1 cellular context compared by ENCODE assay signal in genomic region chrX:54439967-54440871, GRCh38.
TF ChIP-seq lines count a peak whose summit lies in the region.

Gene TSR2 (plus strand): TSS chrX:54440404. CDS start chrX:54440422, 18 bp downstream.

TF ChIP-seq in GM12878, 131 proteins besides CTCF, POLR2A, EP300 and RAD21 (continued from another document and continues in another):
- TF ChIP-seq MXI1 (IDR thresholded peaks at IDR 0.05; ENCODE audit: low read depth, low read length), result peak; percentile 59; the same call in 1 of the 2 replicates
- no peak for TF ChIP-seq SMAD1 (IDR thresholded peaks at IDR 0.05; ENCODE audit: low read depth, partially characterized antibody)
- TF ChIP-seq RAD51 (IDR thresholded peaks at IDR 0.05), result peak; percentile 89
- no peak; the same call in 1 of the 2 replicates for TF ChIP-seq SIN3A (IDR thresholded peaks at IDR 0.05; ENCODE audit: low read depth, low read length)
- peak; percentile 54 for TF ChIP-seq KLF5 (IDR thresholded peaks at IDR 0.05; ENCODE audit: partially characterized antibody)
- TF ChIP-seq YY1 (IDR thresholded peaks at IDR 0.05; ENCODE audit: low read depth, low read length), result peak; percentile 97
- peak; percentile 99 for TF ChIP-seq RELB (IDR thresholded peaks at IDR 0.05; ENCODE audit: low read depth)
- TF ChIP-seq TCF12 (IDR thresholded peaks at IDR 0.05; ENCODE audit: low read depth, low read length), result no peak
- peak; percentile 51 for TF ChIP-seq IKZF1 (conservative IDR thresholded peaks at IDR 0.05)
- no peak for TF ChIP-seq ZBTB11 (CRISPR knock-in tag; IDR thresholded peaks at IDR 0.05)
- no peak for TF ChIP-seq RELA (IDR thresholded peaks at IDR 0.05; ENCODE audit: borderline replicate concordance, partially characterized antibody)
- TF ChIP-seq PKNOX1 (IDR thresholded peaks at IDR 0.05), result peak; percentile 72
- TF ChIP-seq HDGF (IDR thresholded peaks at IDR 0.05), result no peak
- TF ChIP-seq CBX5 (IDR thresholded peaks at IDR 0.05; ENCODE audit: low read depth), result no peak
- no peak for TF ChIP-seq ELK1 (IDR thresholded peaks at IDR 0.05; ENCODE audit: low read depth, low read length)
- no peak for TF ChIP-seq NBN (IDR thresholded peaks at IDR 0.05)
- TF ChIP-seq USF2 (IDR thresholded peaks at IDR 0.05; ENCODE audit: borderline replicate concordance, low read depth, low read length), result peak; percentile 60
- no peak for TF ChIP-seq MEF2B (IDR thresholded peaks at IDR 0.05; ENCODE audit: partially characterized antibody, poor library complexity, severe bottlenecking)
- no peak for TF ChIP-seq MYC (IDR thresholded peaks at IDR 0.05; ENCODE audit: insufficient read depth, insufficient read length, insufficient replicate concordance, low read length, severe bottlenecking)
- TF ChIP-seq PBX3 (IDR thresholded peaks at IDR 0.05; ENCODE audit: insufficient replicate concordance, low read depth, low read length), result no peak
- TF ChIP-seq HDAC2 (IDR thresholded peaks at IDR 0.05), result no peak
- no peak for TF ChIP-seq ZBED1 (IDR thresholded peaks at IDR 0.05; ENCODE audit: borderline replicate concordance)
- TF ChIP-seq WRNIP1 (IDR thresholded peaks at IDR 0.05; ENCODE audit: borderline replicate concordance, low read depth, low read length), result no peak
- TF ChIP-seq NR2C1 (IDR thresholded peaks at IDR 0.05), result no peak
- no peak for TF ChIP-seq IRF4 (IDR thresholded peaks at IDR 0.05; ENCODE audit: low read depth, low read length)
- no peak for TF ChIP-seq CEBPB (IDR thresholded peaks at IDR 0.05; ENCODE audit: borderline replicate concordance in 1 of 2, low read depth in 2 of 2, low read length in 2 of 2)
- TF ChIP-seq KDM1A (IDR thresholded peaks at IDR 0.05; ENCODE audit: borderline replicate concordance), result no peak
- TF ChIP-seq EGR1 (IDR thresholded peaks at IDR 0.05; ENCODE audit: borderline replicate concordance in 1 of 2, low read depth in 2 of 2, low read length in 2 of 2), result 0 out of 3 replicates have a peak, but pooled peaks of 1 of the 2 experiments have one; percentile 26
- peak; percentile 68 for TF ChIP-seq CUX1 (IDR thresholded peaks at IDR 0.05; ENCODE audit: insufficient replicate concordance, low read depth, low read length)
- TF ChIP-seq ZNF384 (IDR thresholded peaks at IDR 0.05; ENCODE audit: borderline replicate concordance, low read depth, low read length), result no peak
- TF ChIP-seq NR2C2 (IDR thresholded peaks at IDR 0.05; ENCODE audit: borderline replicate concordance, control insufficient read depth, insufficient read length, low read depth), result peak; percentile 78
- no peak for TF ChIP-seq SMC3 (IDR thresholded peaks at IDR 0.05; ENCODE audit: borderline replicate concordance, low read length)
- no peak for TF ChIP-seq REST (IDR thresholded peaks at IDR 0.05; ENCODE audit: low read depth, low read length)
- TF ChIP-seq IKZF2 (IDR thresholded peaks at IDR 0.05), result no peak
- no peak for TF ChIP-seq BCLAF1 (IDR thresholded peaks at IDR 0.05)
- TF ChIP-seq POLR2AphosphoS2 (IDR thresholded peaks at IDR 0.05; ENCODE audit: low read depth, low read length), result peak; percentile 54; the same call in 1 of the 2 replicates
